Comparison of ENCODE assay signal across 8 cellular contexts in genomic region chr2:227766361-227766883, GRCh38. TPM values are rescaled to one million over a fixed set of nuclear protein-coding genes. Genes with fewer than 3 reads are reported as not detected.
DNase-seq lines count a peak whose midpoint lies in the region; ATAC-seq and TF ChIP-seq lines count a peak whose summit lies in the region.

No MANE protein-coding gene starts in this region.

- H3K27ac Mint-ChIP-seq in mesothelial cell of epicardium: peak overlapping the region; percentile 44

- H3K4me3 Mint-ChIP-seq in mesothelial cell of epicardium: no peak overlapping the region

- peaks cover 13% of the 10 kb centered on the region for H3K4me1 Mint-ChIP-seq in mesothelial cell of epicardium

- no peak overlapping the region for H3K27ac ChIP-seq in C4-2B

- no peaks in the 10 kb centered on the region for H3K36me3 Mint-ChIP-seq in mesothelial cell of epicardium

- TF ChIP-seq CTCF in C4-2B (conservative IDR thresholded peaks at IDR 0.05) (peak; percentile 80), mesothelial cell of epicardium (IDR thresholded peaks at IDR 0.05; ENCODE audit: unreplicated experiment) (peak; percentile 84)

- no peaks in the 10 kb centered on the region for H3K27me3 Mint-ChIP-seq in mesothelial cell of epicardium (ENCODE audit: low read depth)

- H3K9me3 Mint-ChIP-seq in mesothelial cell of epicardium: no peaks in the 10 kb centered on the region

- DNase-seq in NCI-H526 (lab: John Stamatoyannopoulos, UW) (peak; percentile 9 to 77), mesothelial cell of epicardium (ENCODE audit: low spot score in 2 of 2, unreplicated experiment in 2 of 2) (peak; percentile 52 to 82)
- peak; percentile 68 to 73 for DNase-seq in activated CD4-positive, alpha-beta T cell treated with anti-CD3 and anti-CD28 coated beads, Interleukin-2, amount 50 U/mL, for 48 hours
- peak; percentile 37 for DNase-seq in effector CD8-positive, alpha-beta T cell (lab: John Stamatoyannopoulos, UW)
- DNase-seq in stimulated activated CD8-positive, alpha-beta memory T cell treated with anti-CD3 and anti-CD28 coated beads, Interleukin-4, amount 100 ng/mL, for 1 hour (ENCODE audit: low read depth in 2 of 2, low spot score in 1 of 2): peak; percentile 8 to 17

- ATAC-seq in GM18909 (IDR thresholded peaks at IDR 0.05; ENCODE audit: poor library complexity, unreplicated experiment) (peak; percentile 98), HG03108 (IDR thresholded peaks at IDR 0.05; ENCODE audit: unreplicated experiment) (peak; percentile 97)

RNA-seq across cellular contexts. Expression of gene SCYGR8, which starts 20.7 kb away (rescaled TPM):
- total RNA-seq in mesothelial cell of epicardium: not detected in 3 replicates

RNA-seq across cellular contexts. Expression of gene SCYGR7, which starts 38.3 kb away (rescaled TPM):
- not detected in 3 replicates for total RNA-seq in mesothelial cell of epicardium

RNA-seq across cellular contexts. Expression of gene SCYGR6, which starts 41.9 kb away (rescaled TPM):
- total RNA-seq in mesothelial cell of epicardium: not detected in 3 replicates

RNA-seq across cellular contexts. Expression of gene CCL20, which starts 47.2 kb away (rescaled TPM):
- total RNA-seq in mesothelial cell of epicardium: 0.36 TPM in 1 of 3 replicates, not detected in the others

RNA-seq across cellular contexts. Expression of gene SLC19A3, which starts 48.6 kb away (rescaled TPM):
- total RNA-seq in mesothelial cell of epicardium: 11.3 to 11.9 TPM (median 11.4 TPM) in 3 replicates

Comparison
In these comparisons a context has a peak if more than half of its experiments do, and no peak if none do; other contexts are left out.
1. DNase-seq: peak in every context shown above with its lines; median percentile 70 in activated CD4-positive, alpha-beta T cell treated with anti-CD3 and anti-CD28 coated beads, Interleukin-2, amount 50 U/mL, for 48 hours; 67 in mesothelial cell of epicardium; 43 in NCI-H526; 37 in effector CD8-positive, alpha-beta T cell; 12 in stimulated activated CD8-positive, alpha-beta memory T cell treated with anti-CD3 and anti-CD28 coated beads, Interleukin-4, amount 100 ng/mL, for 1 hour.